Comparison of ENCODE assay signal across 2 cellular contexts in the genomic region with DNA sequence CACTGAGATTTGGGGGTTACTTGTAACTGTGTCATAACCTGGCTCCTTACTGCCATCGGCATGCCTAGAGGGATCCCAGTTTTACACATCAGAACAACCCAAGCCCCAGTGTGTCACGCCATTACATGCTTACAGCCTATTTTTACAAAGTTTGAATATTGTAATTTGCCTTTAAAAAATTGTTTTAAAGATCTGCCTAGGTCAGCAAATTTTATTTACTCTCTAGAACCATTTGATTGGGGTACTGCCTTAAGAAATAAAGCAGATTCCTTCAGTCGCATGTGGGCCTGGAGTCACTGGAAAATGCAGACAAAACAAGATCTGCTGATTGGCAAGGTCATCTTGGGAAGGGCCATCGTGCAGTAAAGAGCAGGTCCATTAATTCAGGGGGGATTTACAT.
TF ChIP-seq lines count a peak whose summit lies in the region.

No MANE protein-coding gene starts in this region.

TF ChIP-seq in IMR-90, 13 proteins besides CTCF, POLR2A, EP300 and RAD21:
- TF ChIP-seq CHD1 (IDR thresholded peaks at IDR 0.05; ENCODE audit: low read depth, low read length) (no peak), BHLHE40 (IDR thresholded peaks at IDR 0.05; ENCODE audit: low read depth, low read length) (no peak), FOS (IDR thresholded peaks at IDR 0.05; ENCODE audit: low read depth, low read length) (no peak), MAFK (IDR thresholded peaks at IDR 0.05; ENCODE audit: low read depth, low read length) (peak; percentile 98), MAZ (IDR thresholded peaks at IDR 0.05; ENCODE audit: borderline replicate concordance, low read depth, low read length) (no peak), MXI1 (IDR thresholded peaks at IDR 0.05; ENCODE audit: borderline replicate concordance, low read depth, low read length) (no peak)

TF ChIP-seq in H1, 55 proteins besides CTCF, POLR2A, EP300 and RAD21 (continued from another document):
- TF ChIP-seq, protein P1, sequence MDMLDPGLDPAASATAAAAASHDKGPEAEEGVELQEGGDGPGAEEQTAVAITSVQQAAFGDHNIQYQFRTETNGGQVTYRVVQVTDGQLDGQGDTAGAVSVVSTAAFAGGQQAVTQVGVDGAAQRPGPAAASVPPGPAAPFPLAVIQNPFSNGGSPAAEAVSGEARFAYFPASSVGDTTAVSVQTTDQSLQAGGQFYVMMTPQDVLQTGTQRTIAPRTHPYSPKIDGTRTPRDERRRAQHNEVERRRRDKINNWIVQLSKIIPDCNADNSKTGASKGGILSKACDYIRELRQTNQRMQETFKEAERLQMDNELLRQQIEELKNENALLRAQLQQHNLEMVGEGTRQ (IDR thresholded peaks at IDR 0.05; ENCODE audit: low read length), result no peak
- no peak for TF ChIP-seq JUND (IDR thresholded peaks at IDR 0.05; ENCODE audit: low read length)
- no peak for TF ChIP-seq EGR1 (IDR thresholded peaks at IDR 0.05; ENCODE audit: borderline replicate concordance, low read depth, low read length)
- peak; percentile 83; the same call in 1 of the 2 replicates for TF ChIP-seq MAFK (IDR thresholded peaks at IDR 0.05; ENCODE audit: low read depth, low read length)
